ENCODE assay signal across 2 cellular contexts in the genomic region with DNA sequence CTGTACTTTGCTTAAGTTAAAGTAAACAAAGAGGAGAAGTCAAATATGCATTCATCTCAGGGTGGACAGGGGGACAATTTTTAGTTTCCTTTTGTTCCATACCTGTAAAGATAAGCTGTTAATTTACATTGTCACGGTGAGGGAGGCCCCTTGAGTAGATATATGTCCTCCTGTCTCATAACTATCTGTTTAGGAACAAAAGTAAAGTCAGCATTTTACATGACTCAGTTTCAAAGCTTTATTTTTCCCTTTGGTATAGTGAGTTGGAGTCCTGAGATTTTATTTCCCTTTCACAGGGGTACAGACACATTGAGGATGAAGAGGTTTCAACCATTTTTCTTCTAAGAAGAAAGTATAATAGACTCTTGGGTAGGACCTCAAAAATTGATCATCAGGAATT.
TF ChIP-seq lines count a peak whose summit lies in the region.

No MANE protein-coding gene starts in this region.

TF ChIP-seq in A549, 52 proteins besides CTCF, POLR2A, EP300 and RAD21:
- TF ChIP-seq MAFK (IDR thresholded peaks at IDR 0.05; ENCODE audit: partially characterized antibody) (peak; percentile 63), RCOR1 (IDR thresholded peaks at IDR 0.05; ENCODE audit: low read depth, low read length) (no peak), CBX8 (IDR thresholded peaks at IDR 0.05) (no peak), HMGXB4 (CRISPR knock-in tag; IDR thresholded peaks at IDR 0.05; ENCODE audit: borderline replicate concordance) (no peak), NPAS2 (CRISPR knock-in tag; IDR thresholded peaks at IDR 0.05; ENCODE audit: borderline replicate concordance) (no peak)
- TF ChIP-seq, protein P1, sequence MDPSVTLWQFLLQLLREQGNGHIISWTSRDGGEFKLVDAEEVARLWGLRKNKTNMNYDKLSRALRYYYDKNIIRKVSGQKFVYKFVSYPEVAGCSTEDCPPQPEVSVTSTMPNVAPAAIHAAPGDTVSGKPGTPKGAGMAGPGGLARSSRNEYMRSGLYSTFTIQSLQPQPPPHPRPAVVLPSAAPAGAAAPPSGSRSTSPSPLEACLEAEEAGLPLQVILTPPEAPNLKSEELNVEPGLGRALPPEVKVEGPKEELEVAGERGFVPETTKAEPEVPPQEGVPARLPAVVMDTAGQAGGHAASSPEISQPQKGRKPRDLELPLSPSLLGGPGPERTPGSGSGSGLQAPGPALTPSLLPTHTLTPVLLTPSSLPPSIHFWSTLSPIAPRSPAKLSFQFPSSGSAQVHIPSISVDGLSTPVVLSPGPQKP (IDR thresholded peaks at IDR 0.05; ENCODE audit: low read depth, low read length) = no peak

TF ChIP-seq in endothelial cell of umbilical vein, 7 proteins besides CTCF, POLR2A, EP300 and RAD21:
- no peak for TF ChIP-seq POLR2AphosphoS5 (IDR thresholded peaks at IDR 0.05; ENCODE audit: insufficient read depth, low read depth, low read length)
- TF ChIP-seq FOS (IDR thresholded peaks at IDR 0.05; ENCODE audit: borderline replicate concordance, insufficient read depth, low read length) = no peak
- no peak for TF ChIP-seq GATA2 (IDR thresholded peaks at IDR 0.05; ENCODE audit: insufficient read depth, insufficient read length, low read depth, low read length)
- no peak for TF ChIP-seq EZH2 (IDR thresholded peaks at IDR 0.05; ENCODE audit: borderline replicate concordance, low read depth, low read length, severe bottlenecking)
- no peak for TF ChIP-seq JUN (IDR thresholded peaks at IDR 0.05; ENCODE audit: borderline replicate concordance, insufficient read depth, insufficient read length, low read depth)
- TF ChIP-seq MYC (IDR thresholded peaks at IDR 0.05; ENCODE audit: low read depth, low read length) = no peak
- TF ChIP-seq, protein P2, sequence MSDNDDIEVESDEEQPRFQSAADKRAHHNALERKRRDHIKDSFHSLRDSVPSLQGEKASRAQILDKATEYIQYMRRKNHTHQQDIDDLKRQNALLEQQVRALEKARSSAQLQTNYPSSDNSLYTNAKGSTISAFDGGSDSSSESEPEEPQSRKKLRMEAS (IDR thresholded peaks at IDR 0.05; ENCODE audit: insufficient read depth, insufficient read length) = no peak
